Comparison of ENCODE assay signal across 8 cellular contexts in the genomic region with DNA sequence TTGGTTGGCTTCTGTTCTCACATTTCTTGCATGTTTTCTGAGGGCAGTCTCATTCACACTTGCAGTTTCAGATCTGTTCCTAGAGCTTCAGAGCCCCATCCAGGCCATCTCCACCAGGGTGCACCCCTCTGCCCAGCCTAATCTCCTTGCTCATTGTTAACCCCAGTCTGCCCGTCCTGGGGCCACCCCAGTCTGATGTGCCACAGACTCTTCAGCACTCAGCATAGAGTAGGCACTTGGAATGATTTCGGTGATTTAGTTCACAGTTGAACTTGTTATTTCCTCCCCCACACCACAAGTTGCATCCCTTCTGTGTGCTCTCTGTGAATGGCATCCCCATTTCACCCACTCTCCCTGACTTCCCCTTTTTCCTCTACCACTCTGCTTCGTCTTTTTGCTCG. TPM values are rescaled to one million over a fixed set of nuclear protein-coding genes. Genes with fewer than 3 reads are reported as not detected.
DNase-seq lines count a peak whose midpoint lies in the region; ATAC-seq and TF ChIP-seq lines count a peak whose summit lies in the region.

No MANE protein-coding gene starts in this region.

- H3K27me3 Mint-ChIP-seq in dendritic cell treated with granulocyte-macrophage colony-stimulating factor and Interleukin-4, amounts not matched to agents 40 ng/mL and 50 ng/mL, for 4 days: no peaks in the 10 kb centered on the region

- no peak for DNase-seq in HT-29 (ENCODE audit: low spot score)
- no peak for DNase-seq in activated T-cell treated with anti-CD3 and anti-CD28 coated beads, Interleukin-2, amount 50 U/mL, for 1 hour
- DNase-seq in islet precursor cell: no peak
- no peak for DNase-seq in NCI-H2171 (lab: John Stamatoyannopoulos, UW)

- ATAC-seq in GM21423 (IDR thresholded peaks at IDR 0.05; ENCODE audit: unreplicated experiment) (peak; percentile 83), HG03439 (IDR thresholded peaks at IDR 0.05; ENCODE audit: unreplicated experiment) (peak; percentile 91)

- intact Hi-C loops in dendritic cell treated with granulocyte-macrophage colony-stimulating factor and Interleukin-4, amounts not matched to agents 40 ng/mL and 50 ng/mL, for 4 days (cut with micrococcal nuclease): no loop called here

- H3K27ac Mint-ChIP-seq in dendritic cell treated with granulocyte-macrophage colony-stimulating factor and Interleukin-4, amounts not matched to agents 40 ng/mL and 50 ng/mL, for 4 days: peak overlapping the region; percentile 33

- peak; percentile 32; the same call in 1 of the 3 replicates for TF ChIP-seq CTCF in GM12872 (IDR thresholded peaks at IDR 0.05; ENCODE audit: insufficient read depth, low read depth, low read length)

- H3K9me3 Mint-ChIP-seq in dendritic cell treated with granulocyte-macrophage colony-stimulating factor and Interleukin-4, amounts not matched to agents 40 ng/mL and 50 ng/mL, for 4 days: no peaks in the 10 kb centered on the region

- H3K4me1 Mint-ChIP-seq in dendritic cell treated with granulocyte-macrophage colony-stimulating factor and Interleukin-4, amounts not matched to agents 40 ng/mL and 50 ng/mL, for 4 days (ENCODE audit: low read depth): peaks cover 33% of the 10 kb centered on the region

- H3K36me3 Mint-ChIP-seq in dendritic cell treated with granulocyte-macrophage colony-stimulating factor and Interleukin-4, amounts not matched to agents 40 ng/mL and 50 ng/mL, for 4 days (ENCODE audit: low read depth): peaks cover 6% of the 10 kb centered on the region

- H3K4me3 Mint-ChIP-seq in dendritic cell treated with granulocyte-macrophage colony-stimulating factor and Interleukin-4, amounts not matched to agents 40 ng/mL and 50 ng/mL, for 4 days: peak overlapping the region; percentile 28

RNA-seq across cellular contexts. Expression of a gene that starts 41.3 kb away (rescaled TPM):
- 28.3 and 30.5 TPM in 2 replicates for total RNA-seq in HT-29 (2014; rRNA removed; shearing (Covaris generic))
